Comparison of ENCODE assay signal across 8 cellular contexts in the genomic region with DNA sequence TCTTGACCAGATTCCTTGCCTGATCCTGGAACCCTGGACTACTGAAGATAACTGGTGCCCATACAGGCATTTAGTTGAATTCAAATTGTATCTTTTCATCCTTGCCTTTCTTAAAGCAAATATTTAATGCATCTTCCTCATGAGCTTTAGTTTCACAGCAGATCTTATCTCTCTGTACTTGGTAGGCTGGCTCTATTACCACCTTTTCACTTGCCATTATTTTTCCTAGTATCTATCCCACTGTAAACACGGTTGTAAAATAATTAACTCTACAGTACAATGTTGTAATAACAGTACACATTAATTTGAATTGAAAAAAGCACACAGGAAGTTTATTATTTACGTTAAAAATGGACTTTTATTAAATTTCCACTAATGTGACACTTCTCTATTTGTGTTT.
"Had no signal": no experiment of that assay in that cellular context is flagged by ENCODE, and none has a peak within 500 bp of the region (broad histone marks: within the 10 kb centered on the region; RNA-seq: fewer than 3 reads in every experiment).

No MANE protein-coding gene starts in this region.

- FAIRE-seq: G401.6, GM12878, GM12891, GM12892, GM18507, GM19239 had no signal

- ATAC-seq: GM12878 had no signal

- DNase-seq: GDM1, GF-D8 had no signal

- H3K4me3 ChIP-seq: GM12878 had no signal
